ENCODE assay signal across 13 cellular contexts in genomic region chr3:196778755-196779154, GRCh38. TPM values are rescaled to one million over a fixed set of nuclear protein-coding genes. Genes with fewer than 3 reads are reported as not detected.
DNase-seq lines count a peak whose midpoint lies in the region; ATAC-seq and TF ChIP-seq lines count a peak whose summit lies in the region.
"Had no signal": no experiment of that assay in that cellular context is flagged by ENCODE, and none has a peak within 500 bp of the region (broad histone marks: within the 10 kb centered on the region; RNA-seq: fewer than 3 reads in every experiment).

No MANE protein-coding gene starts in this region.

- peaks cover 56% of the 10 kb centered on the region for H3K36me3 Mint-ChIP-seq in activated naive CD4-positive, alpha-beta T cell treated with anti-CD3 and anti-CD28 coated beads, Interleukin-2, amount 10 ng/mL, durations not matched to agents 7 days and 5 days

- DNase-seq in EL = peak; percentile 90
- DNase-seq in fibroblast of mammary gland (ENCODE audit: low read depth) = peak; percentile 79
- DNase-seq in psoas muscle = no peak
- DNase-seq in stimulated activated naive CD8-positive, alpha-beta T cell treated with anti-CD3 and anti-CD28 coated beads, Interleukin-15, amount 100 ng/mL, for 72 hours = no peak
- no peak for DNase-seq in activated naive CD4-positive, alpha-beta T cell treated with anti-CD3 and anti-CD28 coated beads, Interleukin-2, amount 10 ng/mL, durations not matched to agents 7 days and 5 days
- DNase-seq in NCI-H2081 (lab: John Stamatoyannopoulos, UW) = no peak
- DNase-seq: activated CD8-positive, alpha-beta memory T cell treated with anti-CD3 and anti-CD28 coated beads, Interleukin-2, amount 50 U/mL, for 48 hours; cerebellar nuclear complex; DND-41; NCI-H1436; nucleus accumbens had no signal

- 47 to 61% (median 49%) methylated on average over 4 of the region's 4 CpGs for WGBS in psoas muscle, 3 donors

- H3K36me3 ChIP-seq in psoas muscle (ENCODE audit: insufficient read depth in 1 of 2, low read depth in 1 of 2) = peaks cover 4 to 14% of the 10 kb centered on the region in 2 donors

- no peak for TF ChIP-seq CTCF in fibroblast of mammary gland (conservative IDR thresholded peaks at IDR 0.05; ENCODE audit: control insufficient read depth, insufficient read depth, low read depth, low read length)
- no peak for TF ChIP-seq CTCF in psoas muscle (IDR thresholded peaks at IDR 0.05)

- H3K27me3 Mint-ChIP-seq in stimulated activated naive CD8-positive, alpha-beta T cell treated with anti-CD3 and anti-CD28 coated beads, Interleukin-15, amount 100 ng/mL, for 72 hours = no peaks in the 10 kb centered on the region
- H3K27me3 Mint-ChIP-seq in activated naive CD4-positive, alpha-beta T cell treated with anti-CD3 and anti-CD28 coated beads, Interleukin-2, amount 10 ng/mL, durations not matched to agents 7 days and 5 days = no peaks in the 10 kb centered on the region

- H3K27ac ChIP-seq in psoas muscle = peak overlapping the region; percentile 62

- peaks cover 43% of the 10 kb centered on the region for H3K4me1 Mint-ChIP-seq in stimulated activated naive CD8-positive, alpha-beta T cell treated with anti-CD3 and anti-CD28 coated beads, Interleukin-15, amount 100 ng/mL, for 72 hours
- peaks cover 15% of the 10 kb centered on the region for H3K4me1 Mint-ChIP-seq in activated naive CD4-positive, alpha-beta T cell treated with anti-CD3 and anti-CD28 coated beads, Interleukin-2, amount 10 ng/mL, durations not matched to agents 7 days and 5 days

- no peak overlapping the region for H3K27ac Mint-ChIP-seq in stimulated activated naive CD8-positive, alpha-beta T cell treated with anti-CD3 and anti-CD28 coated beads, Interleukin-15, amount 100 ng/mL, for 72 hours
- no peak overlapping the region for H3K27ac Mint-ChIP-seq in activated naive CD4-positive, alpha-beta T cell treated with anti-CD3 and anti-CD28 coated beads, Interleukin-2, amount 10 ng/mL, durations not matched to agents 7 days and 5 days

- H3K4me3 Mint-ChIP-seq in stimulated activated naive CD8-positive, alpha-beta T cell treated with anti-CD3 and anti-CD28 coated beads, Interleukin-15, amount 100 ng/mL, for 72 hours = no peak overlapping the region
- no peak overlapping the region for H3K4me3 Mint-ChIP-seq in activated naive CD4-positive, alpha-beta T cell treated with anti-CD3 and anti-CD28 coated beads, Interleukin-2, amount 10 ng/mL, durations not matched to agents 7 days and 5 days

- ATAC-seq in SK-N-SH treated with all-trans-retinoic acid at 6 μM for 48 hours = peak; percentile 88
- peak; percentile 53 to 75 (median 58) for ATAC-seq in psoas muscle
- ATAC-seq in stimulated activated naive CD8-positive, alpha-beta T cell treated with anti-CD3 and anti-CD28 coated beads, Interleukin-15, amount 100 ng/mL, for 72 hours = no peak
- no peak for ATAC-seq in HG03439 (IDR thresholded peaks at IDR 0.05; ENCODE audit: unreplicated experiment)

- H3K9me3 Mint-ChIP-seq in stimulated activated naive CD8-positive, alpha-beta T cell treated with anti-CD3 and anti-CD28 coated beads, Interleukin-15, amount 100 ng/mL, for 72 hours = peaks cover 7 to 10% of the 10 kb centered on the region in 2 donors
- H3K9me3 Mint-ChIP-seq in activated naive CD4-positive, alpha-beta T cell treated with anti-CD3 and anti-CD28 coated beads, Interleukin-2, amount 10 ng/mL, durations not matched to agents 7 days and 5 days = peaks cover 11% of the 10 kb centered on the region

- intact Hi-C loops in psoas muscle (cut with DNase I) = no loop called here

- H3K4me3 ChIP-seq in fibroblast of mammary gland (ENCODE audit: control insufficient read depth, low read depth, low read length) (no peak overlapping the region), psoas muscle (no peak overlapping the region)

- CTCF ChIA-PET in activated naive CD4-positive, alpha-beta T cell treated with anti-CD3 and anti-CD28 coated beads, Interleukin-2, amount 10 ng/mL, durations not matched to agents 7 days and 5 days (lab: Charles Lee) = no interaction called here

- H3K27me3 ChIP-seq in psoas muscle (ENCODE audit: insufficient read depth in 3 of 3, low read length in 2 of 3) = no peaks in the 10 kb centered on the region

- H3K4me1 ChIP-seq in psoas muscle = peaks cover 35% of the 10 kb centered on the region

- no peaks in the 10 kb centered on the region for H3K9me3 ChIP-seq in psoas muscle

TF ChIP-seq in SK-N-SH treated with all-trans-retinoic acid at 6 μM for 48 hours, 23 proteins besides CTCF, POLR2A, EP300 and RAD21 (continues in another document):
- TF ChIP-seq PPARA (CRISPR knock-in tag; IDR thresholded peaks at IDR 0.05; ENCODE audit: borderline replicate concordance) (no peak), CSRNP3 (CRISPR knock-in tag; IDR thresholded peaks at IDR 0.05) (no peak), ZC3H10 (CRISPR knock-in tag; IDR thresholded peaks at IDR 0.05) (0 out of 2 replicates have a peak, but pooled peaks have one; percentile 51), ZNF565 (CRISPR knock-in tag; conservative IDR thresholded peaks at IDR 0.05; ENCODE audit: low read depth) (no peak), PATZ1 (CRISPR knock-in tag; IDR thresholded peaks at IDR 0.05; ENCODE audit: borderline replicate concordance) (peak; percentile 64; the same call in 1 of the 2 replicates), SNAI2 (CRISPR knock-in tag; IDR thresholded peaks at IDR 0.05) (no peak), ARNTL (CRISPR knock-in tag; IDR thresholded peaks at IDR 0.05; ENCODE audit: borderline replicate concordance, low read depth) (no peak), ZNF8 (CRISPR knock-in tag; IDR thresholded peaks at IDR 0.05) (no peak), OSR1 (CRISPR knock-in tag; IDR thresholded peaks at IDR 0.05) (no peak), ZNF70 (CRISPR knock-in tag; IDR thresholded peaks at IDR 0.05) (no peak), CREB5 (CRISPR knock-in tag; IDR thresholded peaks at IDR 0.05; ENCODE audit: low read depth) (peak; percentile 70; the same call in 1 of the 2 replicates), ESRRG (CRISPR knock-in tag; IDR thresholded peaks at IDR 0.05) (no peak), TCF4 (CRISPR knock-in tag; IDR thresholded peaks at IDR 0.05; ENCODE audit: borderline replicate concordance) (no peak), RARB (CRISPR knock-in tag; IDR thresholded peaks at IDR 0.05) (peak; percentile 44; the same call in 1 of the 2 replicates), ZFP30 (CRISPR knock-in tag; IDR thresholded peaks at IDR 0.05) (no peak), ZFP3 (CRISPR knock-in tag; IDR thresholded peaks at IDR 0.05) (peak; percentile 40; the same call in 1 of the 2 replicates), POU6F1 (CRISPR knock-in tag; IDR thresholded peaks at IDR 0.05; ENCODE audit: borderline replicate concordance, low read depth) (no peak)

RNA-seq across cellular contexts. Expression of gene PAK2, which starts 39.1 kb away (rescaled TPM):
- 10 to 100 TPM; 44.3 to 79.4 (median 58.3) TPM for total RNA-seq in psoas muscle
- 10 to 100 TPM; 17.3 to 36.2 (median 29.3) TPM for polyA plus RNA-seq in psoas muscle

Comparison
In these comparisons a context has a peak if more than half of its experiments do, and no peak if none do; other contexts are left out.
1. DNase-seq: peak in EL (single experiment) and fibroblast of mammary gland (single experiment); none in psoas muscle (0 of 2), stimulated activated naive CD8-positive, alpha-beta T cell treated with anti-CD3 and anti-CD28 coated beads, Interleukin-15, amount 100 ng/mL, for 72 hours (0 of 2), activated naive CD4-positive, alpha-beta T cell treated with anti-CD3 and anti-CD28 coated beads, Interleukin-2, amount 10 ng/mL, durations not matched to agents 7 days and 5 days (single experiment) and NCI-H2081 (0 of 2).
2. ATAC-seq: peak in SK-N-SH treated with all-trans-retinoic acid at 6 μM for 48 hours (single experiment) and psoas muscle (4 of 4); none in stimulated activated naive CD8-positive, alpha-beta T cell treated with anti-CD3 and anti-CD28 coated beads, Interleukin-15, amount 100 ng/mL, for 72 hours (single experiment) and HG03439 (single experiment).